2 cellular contexts compared by ENCODE assay signal in the genomic region with DNA sequence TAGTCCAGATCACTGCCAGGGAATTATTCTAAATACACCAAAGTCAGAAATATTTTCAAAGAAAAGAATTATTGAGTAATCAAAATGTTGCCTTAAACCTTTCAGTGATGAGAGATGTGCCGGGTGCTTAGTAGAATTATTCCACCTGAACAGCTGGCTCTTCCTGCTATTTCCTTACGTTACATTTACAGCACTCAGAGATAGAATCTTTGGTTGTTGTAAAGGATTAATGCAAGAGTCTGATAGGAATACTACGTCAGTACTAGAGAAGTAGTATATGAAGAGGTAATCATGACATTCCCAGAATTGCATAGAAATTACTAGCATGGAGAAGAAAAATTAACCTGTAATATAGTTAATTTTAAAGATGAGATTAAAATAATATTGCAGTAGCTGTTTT.
TF ChIP-seq lines count a peak whose summit lies in the region.

No MANE protein-coding gene starts in this region.

TF ChIP-seq in SK-N-SH, 30 proteins besides CTCF, POLR2A, EP300 and RAD21:
- TF ChIP-seq ELF1 (IDR thresholded peaks at IDR 0.05): no peak
- TF ChIP-seq, protein P1, sequence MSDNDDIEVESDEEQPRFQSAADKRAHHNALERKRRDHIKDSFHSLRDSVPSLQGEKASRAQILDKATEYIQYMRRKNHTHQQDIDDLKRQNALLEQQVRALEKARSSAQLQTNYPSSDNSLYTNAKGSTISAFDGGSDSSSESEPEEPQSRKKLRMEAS (IDR thresholded peaks at IDR 0.05; ENCODE audit: low read depth): no peak
- TF ChIP-seq TEAD4 (IDR thresholded peaks at IDR 0.05; ENCODE audit: borderline replicate concordance, insufficient read depth): no peak
- TF ChIP-seq RFX5 (IDR thresholded peaks at IDR 0.05; ENCODE audit: low read length): no peak
- no peak for TF ChIP-seq REST (IDR thresholded peaks at IDR 0.05; ENCODE audit: low read depth, low read length)
TF ChIP-seq in SK-N-SH: peak in this region for 0.

TF ChIP-seq in SK-N-SH treated with all-trans-retinoic acid at 6 μM for 48 hours, 23 proteins besides CTCF, POLR2A, EP300 and RAD21:
- TF ChIP-seq CSDC2 (CRISPR knock-in tag; IDR thresholded peaks at IDR 0.05): no peak
- TF ChIP-seq BACH2 (CRISPR knock-in tag; IDR thresholded peaks at IDR 0.05; ENCODE audit: borderline replicate concordance): no peak
- TF ChIP-seq GLIS3 (CRISPR knock-in tag; IDR thresholded peaks at IDR 0.05): no peak
- TF ChIP-seq CREB5 (CRISPR knock-in tag; IDR thresholded peaks at IDR 0.05; ENCODE audit: low read depth): no peak
- TF ChIP-seq ESRRG (CRISPR knock-in tag; IDR thresholded peaks at IDR 0.05): no peak
- no peak for TF ChIP-seq ZNF70 (CRISPR knock-in tag; IDR thresholded peaks at IDR 0.05)
- no peak for TF ChIP-seq ZC3H10 (CRISPR knock-in tag; IDR thresholded peaks at IDR 0.05)
- TF ChIP-seq ZNF8 (CRISPR knock-in tag; IDR thresholded peaks at IDR 0.05): no peak
- TF ChIP-seq SNAI2 (CRISPR knock-in tag; IDR thresholded peaks at IDR 0.05): no peak
- TF ChIP-seq POU6F1 (CRISPR knock-in tag; IDR thresholded peaks at IDR 0.05; ENCODE audit: borderline replicate concordance, low read depth): no peak
- TF ChIP-seq TSHZ2 (CRISPR knock-in tag; IDR thresholded peaks at IDR 0.05): no peak
- TF ChIP-seq TCF4 (CRISPR knock-in tag; IDR thresholded peaks at IDR 0.05; ENCODE audit: borderline replicate concordance): no peak
- TF ChIP-seq RARB (CRISPR knock-in tag; IDR thresholded peaks at IDR 0.05): no peak
- no peak for TF ChIP-seq ZNF565 (CRISPR knock-in tag; conservative IDR thresholded peaks at IDR 0.05; ENCODE audit: low read depth)
- no peak for TF ChIP-seq PATZ1 (CRISPR knock-in tag; IDR thresholded peaks at IDR 0.05; ENCODE audit: borderline replicate concordance)
